In genomic region chr1:215891673-215892072, GRCh38 we compare ENCODE assay signal across 3 cellular contexts.
TF ChIP-seq lines count a peak whose summit lies in the region.

No MANE protein-coding gene starts in this region.

TF ChIP-seq in IMR-90, 13 proteins besides CTCF, POLR2A, EP300 and RAD21 (continued from another document):
- TF ChIP-seq ELK1 (IDR thresholded peaks at IDR 0.05; ENCODE audit: borderline replicate concordance, low read depth, low read length) (no peak), MAZ (IDR thresholded peaks at IDR 0.05; ENCODE audit: borderline replicate concordance, low read depth, low read length) (no peak), NFE2L2 (IDR thresholded peaks at IDR 0.05; ENCODE audit: low read depth, low read length) (no peak), MAFK (IDR thresholded peaks at IDR 0.05; ENCODE audit: low read depth, low read length) (no peak), USF2 (IDR thresholded peaks at IDR 0.05; ENCODE audit: low read depth, low read length) (no peak), RCOR1 (IDR thresholded peaks at IDR 0.05; ENCODE audit: insufficient replicate concordance, low read length) (no peak), MXI1 (IDR thresholded peaks at IDR 0.05; ENCODE audit: borderline replicate concordance, low read depth, low read length) (no peak), BHLHE40 (IDR thresholded peaks at IDR 0.05; ENCODE audit: low read depth, low read length) (no peak), SMC3 (IDR thresholded peaks at IDR 0.05; ENCODE audit: low read depth, low read length) (no peak), CHD1 (IDR thresholded peaks at IDR 0.05; ENCODE audit: low read depth, low read length) (no peak), RFX5 (IDR thresholded peaks at IDR 0.05; ENCODE audit: low read depth, low read length) (no peak), CEBPB (IDR thresholded peaks at IDR 0.05; ENCODE audit: low read depth, low read length) (no peak)

TF ChIP-seq in SK-N-SH, 30 proteins besides CTCF, POLR2A, EP300 and RAD21 (continued from another document):
- TF ChIP-seq MEF2A (IDR thresholded peaks at IDR 0.05; ENCODE audit: borderline replicate concordance, low read depth): no peak
- TF ChIP-seq SMC3 (IDR thresholded peaks at IDR 0.05; ENCODE audit: low read depth, low read length): no peak
- TF ChIP-seq YY1 (IDR thresholded peaks at IDR 0.05; ENCODE audit: low read depth): no peak
- TF ChIP-seq IRF3 (IDR thresholded peaks at IDR 0.05; ENCODE audit: low read depth, low read length): no peak

TF ChIP-seq in neural cell, 6 proteins besides CTCF, POLR2A, EP300 and RAD21 (continued from another document):
- no peak for TF ChIP-seq REST (IDR thresholded peaks at IDR 0.05; ENCODE audit: borderline replicate concordance)
